In genomic region chr2:232521524-232521923, GRCh38 we compare ENCODE assay signal across 14 cellular contexts. TPM values are rescaled to one million over a fixed set of nuclear protein-coding genes. Genes with fewer than 3 reads are reported as not detected.
DNase-seq lines count a peak whose midpoint lies in the region; ATAC-seq and TF ChIP-seq lines count a peak whose summit lies in the region.
"Had no signal": no experiment of that assay in that cellular context is flagged by ENCODE, and none has a peak within 500 bp of the region (broad histone marks: within the 10 kb centered on the region; RNA-seq: fewer than 3 reads in every experiment).

No MANE protein-coding gene starts in this region.

- peak overlapping the region in 1 of 7 donors; percentile 78 for H3K27ac Mint-ChIP-seq in CD4-positive, alpha-beta memory T cell
- no peak overlapping the region for H3K27ac Mint-ChIP-seq in IgD-negative memory B cell
- no peak overlapping the region for H3K27ac Mint-ChIP-seq in endothelial cell (ENCODE audit: unreplicated experiment)
- H3K27ac Mint-ChIP-seq: T-helper 1 cell treated with Interleukin-12 subunit alpha and Interleukin-12 subunit beta and Interleukin-4 antibody, amounts not matched to agents 30 μg/mL and 1 μg/mL, for 36 hours had no signal

- no peak for ATAC-seq in psoas muscle
- ATAC-seq in GM19324 (IDR thresholded peaks at IDR 0.05; ENCODE audit: low FRiP score, unreplicated experiment), result no peak

- H3K27me3 ChIP-seq in CD4-positive, alpha-beta memory T cell (ENCODE audit: insufficient read depth, low read length), result peaks cover 14% of the 10 kb centered on the region
- H3K27me3 ChIP-seq in psoas muscle (ENCODE audit: insufficient read depth in 3 of 3, low read length in 2 of 3), result peaks cover 0 to 12% (median 0%) of the 10 kb centered on the region in 3 donors

- H3K4me1 Mint-ChIP-seq in CD4-positive, alpha-beta memory T cell, result peaks cover 1 to 16% (median 9%) of the 10 kb centered on the region in 4 donors
- H3K4me1 Mint-ChIP-seq in IgD-negative memory B cell (peaks cover 0 to 7% (median 2%) of the 10 kb centered on the region in 3 donors), endothelial cell (ENCODE audit: unreplicated experiment) (peaks cover 2% of the 10 kb centered on the region)

- H3K9me3 ChIP-seq in CD4-positive, alpha-beta memory T cell (ENCODE audit: control insufficient read depth in 1 of 2, low read length in 2 of 2), result no peaks in the 10 kb centered on the region
- no peaks in the 10 kb centered on the region for H3K9me3 ChIP-seq in psoas muscle

- no peak for DNase-seq in CD4-positive, alpha-beta memory T cell
- DNase-seq in endothelial cell (ENCODE audit: low spot score), result no peak
- no peak for DNase-seq in psoas muscle
- no peak for DNase-seq in NCI-H2196 treated with DMSO at 0.1 percent for 48 hours (lab: John Stamatoyannopoulos, UW; ENCODE audit: unreplicated experiment)
- no peak for DNase-seq in foreskin fibroblast

- peaks cover 13 to 27% of the 10 kb centered on the region in 2 donors for H3K27me3 Mint-ChIP-seq in CD4-positive, alpha-beta memory T cell
- H3K27me3 Mint-ChIP-seq in IgD-negative memory B cell (peaks cover 29% of the 10 kb centered on the region), endothelial cell (ENCODE audit: unreplicated experiment) (peaks cover 5% of the 10 kb centered on the region)

- no peak overlapping the region for H3K27ac ChIP-seq in CD4-positive, alpha-beta memory T cell (ENCODE audit: low read depth, low read length)
- H3K27ac ChIP-seq in psoas muscle, result no peak overlapping the region
- H3K27ac ChIP-seq: C4-2B had no signal

- CTCF ChIA-PET in CD4-positive, alpha-beta memory T cell (lab: Charles Lee; ENCODE audit: partially characterized antibody), result interaction anchor here (1.3 to 1.8 kb wide), 3 partner anchors 10 to 29 kb away, joined by 3 to 7 read pairs (median 5); partner anchors contain the start of genes EIF4E2 and TIGD1

- H3K9me3 Mint-ChIP-seq in CD4-positive, alpha-beta memory T cell, result no peaks in the 10 kb centered on the region
- H3K9me3 Mint-ChIP-seq in IgD-negative memory B cell (peaks cover 0 to 2% (median 0%) of the 10 kb centered on the region in 3 donors), endothelial cell (ENCODE audit: unreplicated experiment) (no peaks in the 10 kb centered on the region)
- H3K9me3 Mint-ChIP-seq: T-helper 1 cell treated with Interleukin-12 subunit alpha and Interleukin-12 subunit beta and Interleukin-4 antibody, amounts not matched to agents 30 μg/mL and 1 μg/mL, for 36 hours had no signal

- TF ChIP-seq CTCF in endothelial cell (IDR thresholded peaks at IDR 0.05; ENCODE audit: unreplicated experiment) (no peak), psoas muscle (IDR thresholded peaks at IDR 0.05) (no peak), foreskin fibroblast (IDR thresholded peaks at IDR 0.05; ENCODE audit: low read depth, low read length) (no peak)

- H3K4me1 ChIP-seq in CD4-positive, alpha-beta memory T cell (ENCODE audit: insufficient read depth, low read length), result peaks cover 24% of the 10 kb centered on the region
- peaks cover 33% of the 10 kb centered on the region for H3K4me1 ChIP-seq in psoas muscle

- H3K4me3 ChIP-seq in CD4-positive, alpha-beta memory T cell (ENCODE audit: low read length in 2 of 2), result no peak overlapping the region
- H3K4me3 ChIP-seq in psoas muscle (peak overlapping the region; percentile 81), foreskin fibroblast (ENCODE audit: low read depth in 1 of 2, low read length in 2 of 2) (no peak overlapping the region)

- no peaks in the 10 kb centered on the region for H3K36me3 ChIP-seq in CD4-positive, alpha-beta memory T cell (ENCODE audit: insufficient read depth, low read length)
- H3K36me3 ChIP-seq in psoas muscle (ENCODE audit: insufficient read depth in 1 of 2, low read depth in 1 of 2), result no peaks in the 10 kb centered on the region

- 74 to 84% (median 79%) methylated on average over 15 of the region's 15 CpGs for WGBS in psoas muscle, 3 donors

- POLR2A ChIA-PET in CD4-positive, alpha-beta memory T cell (lab: Charles Lee; ENCODE audit: partially characterized antibody), result no interaction called here

- H3K36me3 Mint-ChIP-seq in CD4-positive, alpha-beta memory T cell, result no peaks in the 10 kb centered on the region
- H3K36me3 Mint-ChIP-seq in IgD-negative memory B cell (no peaks in the 10 kb centered on the region), endothelial cell (ENCODE audit: low read depth, unreplicated experiment) (no peaks in the 10 kb centered on the region)

- H3K4me3 Mint-ChIP-seq in CD4-positive, alpha-beta memory T cell, result peak overlapping the region in 6 of 8 donors; percentile 54 to 79 (median 73)
- H3K4me3 Mint-ChIP-seq in IgD-negative memory B cell (peak overlapping the region in 3 of 4 donors; percentile 38 to 86 (median 79)), endothelial cell (ENCODE audit: unreplicated experiment) (peak overlapping the region; percentile 73)
- H3K4me3 Mint-ChIP-seq: T-helper 1 cell treated with Interleukin-12 subunit alpha and Interleukin-12 subunit beta and Interleukin-4 antibody, amounts not matched to agents 30 μg/mL and 1 μg/mL, for 36 hours had no signal

- intact Hi-C loops in CD4-positive, alpha-beta memory T cell (cut with micrococcal nuclease), result no loop called here
- intact Hi-C loops in psoas muscle (cut with DNase I), result loop anchor here in 1 of 2 donors (2.0 to 5.0 kb wide), 4 partner anchors 75 to 614 kb away; no protein-coding TSS in a partner anchor

RNA-seq across cellular contexts. Expression of gene PRSS56, which starts 1.3 kb away (rescaled TPM):
- total RNA-seq in CD4-positive, alpha-beta memory T cell, result not detected
- not detected for polyA plus RNA-seq in CD4-positive, alpha-beta memory T cell
- polyA plus RNA-seq in IgD-negative memory B cell (not detected), psoas muscle (1 to 10 TPM in 2 of 3 donors, under 1 TPM in 1; 0.82 to 3.2 (median 1.8) TPM)
- total RNA-seq in endothelial cell (ENCODE audit: unreplicated experiment) (not detected), psoas muscle (1 to 10 TPM; 2.0 to 5.0 (median 2.9) TPM)
- total RNA-seq: epithelial cell of proximal tubule, posterior vena cava, subcutaneous adipose tissue had no signal
- polyA plus RNA-seq: keratinocyte had no signal

RNA-seq across cellular contexts. Expression of gene CHRND, which starts 4.4 kb away (rescaled TPM):
- total RNA-seq in CD4-positive, alpha-beta memory T cell, result not detected
- polyA plus RNA-seq in CD4-positive, alpha-beta memory T cell, result not detected
- polyA plus RNA-seq in IgD-negative memory B cell (not detected), psoas muscle (10 to 100 TPM in 2 of 3 donors, 1 to 10 TPM in 1; 6.5 to 13.5 (median 12.5) TPM)
- total RNA-seq in endothelial cell (ENCODE audit: unreplicated experiment) (not detected), psoas muscle (100 to 1,000 TPM in 2 of 4 donors, 10 to 100 TPM in 2; 58.8 to 300 (median 97.7) TPM)
- total RNA-seq: epithelial cell of proximal tubule, posterior vena cava, Right ventricle myocardium inferior, subcutaneous adipose tissue had no signal
- polyA plus RNA-seq: keratinocyte had no signal

RNA-seq across cellular contexts. Expression of gene CHRNG, which starts 18.0 kb away (rescaled TPM):
- not detected for total RNA-seq in CD4-positive, alpha-beta memory T cell
- not detected for polyA plus RNA-seq in CD4-positive, alpha-beta memory T cell
- polyA plus RNA-seq in IgD-negative memory B cell, result not detected
- total RNA-seq in endothelial cell (ENCODE audit: unreplicated experiment), result not detected
- total RNA-seq in psoas muscle, result 10 to 100 TPM in 2 of 4 donors, 1 to 10 TPM in 2; 2.9 to 94.1 (median 17.2) TPM
- 1 to 10 TPM in 2 of 3 donors, under 1 TPM in 1; 0.68 to 7.3 (median 1.5) TPM for polyA plus RNA-seq in psoas muscle
- total RNA-seq: epithelial cell of proximal tubule, posterior vena cava, Right ventricle myocardium inferior, subcutaneous adipose tissue had no signal
- polyA plus RNA-seq: keratinocyte had no signal

RNA-seq across cellular contexts. Expression of gene TIGD1, which starts 28.8 kb away (rescaled TPM):
- 10 to 100 TPM; 18.9 to 19.3 TPM for total RNA-seq in CD4-positive, alpha-beta memory T cell
- polyA plus RNA-seq in CD4-positive, alpha-beta memory T cell, result 10 to 100 TPM; 11.8 to 12.7 TPM
- 5.3 TPM for polyA plus RNA-seq in IgD-negative memory B cell
- 3.7 TPM for total RNA-seq in endothelial cell (ENCODE audit: unreplicated experiment)
- 1 to 10 TPM; 2.3 to 4.9 (median 3.7) TPM for total RNA-seq in psoas muscle
- polyA plus RNA-seq in psoas muscle, result 1 to 10 TPM; 2.6 to 6.8 (median 6.4) TPM

RNA-seq across cellular contexts. Expression of gene EIF4E2, which starts 29.0 kb away (rescaled TPM):
- 10 to 100 TPM; 72.4 to 75.5 TPM for total RNA-seq in CD4-positive, alpha-beta memory T cell
- 10 to 100 TPM; 77.5 to 80.7 TPM for polyA plus RNA-seq in CD4-positive, alpha-beta memory T cell
- 55.3 TPM for polyA plus RNA-seq in IgD-negative memory B cell
- 94.8 TPM for total RNA-seq in endothelial cell (ENCODE audit: unreplicated experiment)
- 100 to 1,000 TPM in 1 of 4 donors, 10 to 100 TPM in 3; 76.1 to 136 (median 88.4) TPM for total RNA-seq in psoas muscle
- polyA plus RNA-seq in psoas muscle, result 10 to 100 TPM; 39.6 to 85.2 (median 67.4) TPM

Comparison
In these comparisons a context has a peak if more than half of its experiments do, and no peak if none do; other contexts are left out.
1. RNA of gene CHRND, which starts 4.4 kb away (total RNA-seq): 58.8 to 300 TPM in psoas muscle; not detected in CD4-positive, alpha-beta memory T cell and not detected in endothelial cell (single experiment); every median in the first group is over 10 times any median in the second.
2. Peak in every context shown above with its lines, with median percentiles within 50 percentile points of each other: H3K4me3 Mint-ChIP-seq.